31 cellular contexts compared by ENCODE assay signal in the genomic region with DNA sequence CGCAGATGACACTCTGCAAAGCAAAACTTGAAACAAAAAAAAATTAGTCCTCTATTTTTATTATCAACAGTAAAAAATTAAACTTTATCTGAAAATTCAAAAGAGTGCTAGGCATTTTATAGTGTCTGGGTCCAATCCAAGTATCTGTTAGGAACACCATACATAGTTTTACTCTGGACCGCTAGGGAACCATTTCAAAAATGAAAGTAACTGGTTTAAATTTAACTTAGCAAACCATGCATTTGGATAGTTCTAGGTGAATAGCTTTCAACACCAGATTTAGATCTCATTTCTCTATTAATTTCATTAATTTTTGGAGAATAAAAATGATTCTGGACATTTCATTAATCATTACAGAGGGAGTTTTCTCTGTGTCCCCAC. TPM values are rescaled to one million over a fixed set of nuclear protein-coding genes. Genes with fewer than 3 reads are reported as not detected.
DNase-seq lines count a peak whose midpoint lies in the region; ATAC-seq and TF ChIP-seq lines count a peak whose summit lies in the region.
"Had no signal": no experiment of that assay in that cellular context is flagged by ENCODE, and none has a peak within 500 bp of the region (broad histone marks: within the 10 kb centered on the region; RNA-seq: fewer than 3 reads in every experiment).

No MANE protein-coding gene starts in this region.

- in situ Hi-C loops in transverse colon (cut with MboI; ENCODE audit: low pct_ligation_motif_present in 1 of 4, low pct_unique_long_range_greater_than_20kb in 1 of 4, low sequenced_read_pairs in 3 of 4), result no loop called here

- TF ChIP-seq POLR2A in transverse colon (IDR thresholded peaks at IDR 0.05), result no peak

- TF ChIP-seq CTCF in transverse colon (IDR thresholded peaks at IDR 0.05), result no peak

- H3K27me3 ChIP-seq in right cardiac atrium (ENCODE audit: control insufficient read depth, insufficient read depth), result no peaks in the 10 kb centered on the region
- H3K27me3 ChIP-seq in muscle layer of colon (ENCODE audit: control insufficient read depth in 1 of 2, insufficient read depth in 2 of 2, low read length in 2 of 2), result no peaks in the 10 kb centered on the region
- H3K27me3 ChIP-seq in aorta (ENCODE audit: control insufficient read depth in 1 of 2, insufficient read depth in 2 of 2, low read length in 1 of 2), result no peaks in the 10 kb centered on the region
- no peaks in the 10 kb centered on the region for H3K27me3 ChIP-seq in transverse colon
- H3K27me3 ChIP-seq: thyroid gland had no signal

- H3K36me3 ChIP-seq in muscle layer of colon (ENCODE audit: insufficient read depth, low read length) (no peaks in the 10 kb centered on the region), aorta (ENCODE audit: control insufficient read depth in 1 of 2, insufficient read depth in 2 of 2, low read length in 1 of 2) (no peaks in the 10 kb centered on the region), transverse colon (no peaks in the 10 kb centered on the region)
- H3K36me3 ChIP-seq: prostate gland, thyroid gland had no signal

- ATAC-seq in right cardiac atrium, result no peak
- no peak for ATAC-seq in left cardiac atrium
- no peak for ATAC-seq in aorta (ENCODE audit: low FRiP score)
- ATAC-seq: activated CD4-positive, CD25-positive, alpha-beta regulatory T cell treated with anti-CD3 and anti-CD28 coated beads, Interleukin-2, amount 50 U/mL, for 24 hours; activated CD8-positive, alpha-beta T cell treated with anti-CD3 and anti-CD28 coated beads, Interleukin-2, amount 10 ng/mL, durations not matched to agents 7 days and 5 days; esophagus mucosa; stimulated activated naive B cell treated with anti-CD40 and anti-IgM and Interleukin-4, amounts not matched to agents 10 μg/mL and 1 μg/mL and 100 μg/mL, for 72 hours had no signal

- no peak for TF ChIP-seq EP300 in transverse colon (IDR thresholded peaks at IDR 0.05; ENCODE audit: low read depth)

- intact Hi-C loops in right cardiac atrium (cut with DNase I), result no loop called here
- intact Hi-C loops in left cardiac atrium (cut with DNase I), result no loop called here
- intact Hi-C loops in aorta (cut with DNase I), result no loop called here
- intact Hi-C loops in posterior cingulate gyrus (cut with DNase I), result no loop called here
- intact Hi-C loops in transverse colon (cut with DNase I; ENCODE audit: low total_unique reads), result no loop called here

- H3K27ac ChIP-seq in right cardiac atrium (ENCODE audit: low read length), result no peak overlapping the region
- H3K27ac ChIP-seq in muscle layer of colon (ENCODE audit: low read depth, low read length), result no peak overlapping the region
- no peak overlapping the region for H3K27ac ChIP-seq in aorta (ENCODE audit: low read depth in 1 of 2, low read length in 2 of 2)
- no peak overlapping the region for H3K27ac ChIP-seq in substantia nigra (ENCODE audit: low read depth, low read length, poor library complexity, severe bottlenecking)
- H3K27ac ChIP-seq in transverse colon, result no peak overlapping the region
- H3K27ac ChIP-seq: prostate gland, thyroid gland had no signal

- H3K9me3 ChIP-seq in right cardiac atrium (ENCODE audit: control insufficient read depth, low read length) (no peaks in the 10 kb centered on the region), muscle layer of colon (ENCODE audit: low read length) (no peaks in the 10 kb centered on the region), aorta (ENCODE audit: control insufficient read depth, low read length) (peaks cover 6% of the 10 kb centered on the region), transverse colon (peaks cover 3 to 5% of the 10 kb centered on the region in 2 donors)
- H3K9me3 ChIP-seq: prostate gland, thyroid gland had no signal

- peak overlapping the region; percentile 31 for H3K4me3 ChIP-seq in right cardiac atrium (ENCODE audit: low read length)
- H3K4me3 ChIP-seq in muscle layer of colon (ENCODE audit: low read depth in 1 of 2, low read length in 2 of 2), result peak overlapping the region; percentile 14 to 43
- H3K4me3 ChIP-seq in aorta (ENCODE audit: low read length in 2 of 2), result peak overlapping the region in 1 of 2 donors; percentile 54
- H3K4me3 ChIP-seq in transverse colon, result peak overlapping the region in 2 of 4 donors; percentile 0 to 5
- H3K4me3 ChIP-seq: prostate gland, thyroid gland had no signal

- peak overlapping the region; percentile 5 for H3K9ac ChIP-seq in muscle layer of colon (ENCODE audit: low read length)

- no peaks in the 10 kb centered on the region for H3K4me1 ChIP-seq in right cardiac atrium (ENCODE audit: control insufficient read depth, insufficient read depth, low read length)
- peaks cover 6% of the 10 kb centered on the region for H3K4me1 ChIP-seq in muscle layer of colon (ENCODE audit: insufficient read depth, low read length)
- H3K4me1 ChIP-seq in aorta (ENCODE audit: control insufficient read depth in 1 of 2, insufficient read depth in 2 of 2, low read length in 2 of 2), result no peaks in the 10 kb centered on the region
- H3K4me1 ChIP-seq in transverse colon, result peaks cover 0 to 19% (median 6%) of the 10 kb centered on the region in 4 donors
- H3K4me1 ChIP-seq: Caco-2, prostate gland, thyroid gland had no signal

- WGBS in right cardiac atrium, result 70% methylated on average over 2 of the region's 2 CpGs
- WGBS in aorta, 2 donors, result 25 to 34% methylated on average over 2 of the region's 2 CpGs
- WGBS in transverse colon (ENCODE audit: low coverage in 1 of 2), 2 donors, result 46 to 48% methylated on average over 2 of the region's 2 CpGs

- no peak for DNase-seq in right cardiac atrium
- DNase-seq in left cardiac atrium, result no peak
- DNase-seq in fibroblast of peridontal ligament (ENCODE audit: extremely low read depth), result peak; percentile 49
- DNase-seq in aorta, result no peak
- no peak for DNase-seq in posterior cingulate gyrus
- no peak for DNase-seq in substantia nigra (lab: John Stamatoyannopoulos, UW)
- no peak for DNase-seq in transverse colon
- DNase-seq: activated CD8-positive, alpha-beta T cell treated with anti-CD3 and anti-CD28 coated beads, Interleukin-2, amount 10 ng/mL, durations not matched to agents 7 days and 5 days; activated naive CD4-positive, alpha-beta T cell; activated T-cell treated with anti-CD3 and anti-CD28 coated beads, Interleukin-2, amount 50 U/mL, for 1 hour; amniotic stem cell; Caco-2; central memory CD4-positive, alpha-beta T cell; DMS79 treated with DMSO at 0.1 percent for 48 hours; NCI-H1048; NCI-H1930; NCI-H226; NCI-H774; nephron progenitor cell; SHP77 treated with DMSO at 0.1 percent for 48 hours; stimulated activated CD4-positive, alpha-beta T cell treated with anti-CD3 and anti-CD28 coated beads, Interleukin-2, amount 100 ng/mL, for 48 hours; stimulated activated naive B cell treated with anti-CD40 and anti-IgM and Interleukin-4, amounts not matched to agents 10 μg/mL and 1 μg/mL and 100 μg/mL, for 72 hours; thyroid gland had no signal

RNA-seq across cellular contexts. Expression of gene KLKB1, which starts 1.2 kb away (rescaled TPM):
- total RNA-seq in right cardiac atrium (1 to 10 TPM in 2 of 4 donors, under 1 TPM in 2; 0.56 to 1.7 (median 1.3) TPM), left cardiac atrium (under 1 TPM; 0.84 to 0.85 TPM), aorta (1 to 10 TPM; 1.2 to 2.2 TPM), transverse colon (1 to 10 TPM in 3 of 4 donors, not detected in 1; 1.7 to 2.0 (median 1.9) TPM)
- polyA plus RNA-seq in right cardiac atrium (0.93 TPM), aorta (1 to 10 TPM in 1 of 2 donors, not detected in 1; 7.3 TPM)
- total RNA-seq: A172, Caco-2, glomerular endothelial cell, mesothelial cell of epicardium had no signal

RNA-seq across cellular contexts. Expression of gene CYP4V2, which starts 37.1 kb away (rescaled TPM):
- total RNA-seq in right cardiac atrium, result 10 to 100 TPM; 25.8 to 34.7 (median 29.7) TPM
- polyA plus RNA-seq in right cardiac atrium, result 19.6 TPM
- 10 to 100 TPM; 26.6 to 32.7 TPM for total RNA-seq in left cardiac atrium
- 10 to 100 TPM; 26.4 to 43.2 TPM for total RNA-seq in aorta
- polyA plus RNA-seq in aorta, result 10 to 100 TPM; 11.8 to 31.1 TPM
- 10 to 100 TPM; 44.0 to 83.8 (median 61.3) TPM for total RNA-seq in transverse colon

RNA-seq across cellular contexts. Expression of gene F11, which starts 37.5 kb away (rescaled TPM):
- total RNA-seq in right cardiac atrium (under 1 TPM in 2 of 4 donors, not detected in 2; 0.35 to 0.82 TPM), left cardiac atrium (not detected), aorta (under 1 TPM; 0.26 to 0.48 TPM), transverse colon (not detected)
- polyA plus RNA-seq in right cardiac atrium (not detected), aorta (1 to 10 TPM in 1 of 2 donors, under 1 TPM in 1; 0.20 to 1.1 TPM)
- total RNA-seq: A172; activated CD8-positive, alpha-beta T cell treated with anti-CD3 and anti-CD28 coated beads, Interleukin-2, amount 10 ng/mL, durations not matched to agents 7 days and 5 days; B cell; Caco-2; esophagus mucosa; glomerular endothelial cell; mesothelial cell of epicardium; prostate gland; thyroid gland had no signal
